Comparison of ENCODE assay signal across 22 cellular contexts in the genomic region with DNA sequence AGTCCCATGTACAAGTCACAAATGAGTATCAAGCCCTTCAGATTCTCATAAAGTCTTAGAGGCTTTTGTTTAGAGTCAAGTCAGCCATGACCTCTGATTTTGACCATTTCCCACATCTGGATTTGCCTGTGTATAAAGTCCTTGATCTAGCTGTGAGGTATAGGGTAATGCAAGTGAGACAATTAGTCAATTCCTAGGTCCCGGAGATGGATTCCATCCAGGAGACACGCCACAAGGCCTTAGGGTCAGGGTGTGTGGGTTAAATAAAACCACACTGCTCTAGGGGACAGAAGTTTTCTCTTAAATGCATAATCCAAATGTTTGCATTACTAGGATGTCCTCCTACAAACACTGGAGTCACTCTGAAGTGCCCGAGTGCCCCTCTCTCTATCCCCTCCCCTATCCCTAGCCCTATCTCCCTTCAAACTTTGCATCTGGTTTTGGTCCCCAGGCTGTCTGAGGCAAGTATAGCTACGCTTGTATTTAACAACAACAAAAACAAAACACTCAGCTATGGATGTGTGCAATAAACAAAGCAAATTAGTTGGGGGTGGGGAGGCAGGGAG. TPM values are rescaled to one million over a fixed set of nuclear protein-coding genes. Genes with fewer than 3 reads are reported as not detected.
A peak's percentile ranks its signal among the peaks of the same experiment; 100 is the strongest.
DNase-seq lines count a peak whose midpoint lies in the region; TF ChIP-seq lines count a peak whose summit lies in the region.
"Had no signal": no experiment of that assay in that cellular context is flagged by ENCODE, and none has a peak within 500 bp of the region (broad histone marks: within the 10 kb centered on the region; RNA-seq: fewer than 3 reads in every experiment).

No MANE protein-coding gene starts in this region.

- H3K27ac ChIP-seq in caudate nucleus (ENCODE audit: low read depth, low read length) (peak overlapping the region; percentile 88), temporal lobe (ENCODE audit: low read depth, low read length) (peak overlapping the region; percentile 90)
- H3K27ac ChIP-seq: hepatocyte, upper lobe of left lung had no signal

- DNase-seq in HFF-Myc (ENCODE audit: extremely low read depth, low read depth) (peak; percentile 56), caudate nucleus (lab: John Stamatoyannopoulos, UW) (peak in 1 of 61 donors; percentile 3), foreskin fibroblast (peak; percentile 80 to 87), cortex of kidney (lab: John Stamatoyannopoulos, UW) (no peak), superior temporal gyrus (ENCODE audit: extremely low spot score) (no peak), GM03348 (ENCODE audit: low spot score) (no peak)
- DNase-seq in activated CD4-positive, alpha-beta T cell treated with anti-CD3 and anti-CD28 coated beads, Interleukin-2, amount 50 U/mL, for 48 hours = no peak
- DNase-seq: activated CD4-positive, alpha-beta T cell treated with anti-CD3 and anti-CD28 coated beads, Interleukin-2, amount 50 U/mL, for 4 hours; activated naive CD4-positive, alpha-beta T cell treated with anti-CD3 and anti-CD28 coated beads, Interleukin-2, amount 10 ng/mL, durations not matched to agents 7 days and 5 days; activated T-cell treated with anti-CD3 and anti-CD28 coated beads, Interleukin-2, amount 50 U/mL, for 24 hours; body of pancreas; CD8-positive, alpha-beta T cell; DND-41; kidney; naive thymus-derived CD8-positive, alpha-beta T cell; NCI-H1092; SHP77; T-helper 1 cell; upper lobe of left lung had no signal

- H3K4me3 ChIP-seq in HFF-Myc (replicated peaks; ENCODE audit: low read depth, low read length) (no peak overlapping the region), foreskin fibroblast (ENCODE audit: low read depth in 1 of 2, low read length in 2 of 2) (no peak overlapping the region)
- H3K4me3 ChIP-seq: body of pancreas, hepatocyte, K562, upper lobe of left lung had no signal

- no peak for TF ChIP-seq CTCF in HFF-Myc (IDR thresholded peaks at IDR 0.05; ENCODE audit: low read depth, low read length, missing control alignments)
- TF ChIP-seq CTCF in foreskin fibroblast (IDR thresholded peaks at IDR 0.05; ENCODE audit: low read depth, low read length) = no peak

RNA-seq across cellular contexts. Expression of a gene that starts 26.8 kb away (rescaled TPM):
- 12.3 TPM for total RNA-seq in temporal lobe
- total RNA-seq: CD8-positive, alpha-beta T cell; K562; naive thymus-derived CD8-positive, alpha-beta T cell had no signal

Comparison
In these comparisons a context has a peak if more than half of its experiments do, and no peak if none do; other contexts are left out.
1. DNase-seq: peak in HFF-Myc (single experiment) and foreskin fibroblast (2 of 2); none in activated CD4-positive, alpha-beta T cell treated with anti-CD3 and anti-CD28 coated beads, Interleukin-2, amount 50 U/mL, for 48 hours (0 of 2), cortex of kidney (single experiment), superior temporal gyrus (single experiment) and GM03348 (single experiment).